1 cellular context compared by ENCODE assay signal in the genomic region with DNA sequence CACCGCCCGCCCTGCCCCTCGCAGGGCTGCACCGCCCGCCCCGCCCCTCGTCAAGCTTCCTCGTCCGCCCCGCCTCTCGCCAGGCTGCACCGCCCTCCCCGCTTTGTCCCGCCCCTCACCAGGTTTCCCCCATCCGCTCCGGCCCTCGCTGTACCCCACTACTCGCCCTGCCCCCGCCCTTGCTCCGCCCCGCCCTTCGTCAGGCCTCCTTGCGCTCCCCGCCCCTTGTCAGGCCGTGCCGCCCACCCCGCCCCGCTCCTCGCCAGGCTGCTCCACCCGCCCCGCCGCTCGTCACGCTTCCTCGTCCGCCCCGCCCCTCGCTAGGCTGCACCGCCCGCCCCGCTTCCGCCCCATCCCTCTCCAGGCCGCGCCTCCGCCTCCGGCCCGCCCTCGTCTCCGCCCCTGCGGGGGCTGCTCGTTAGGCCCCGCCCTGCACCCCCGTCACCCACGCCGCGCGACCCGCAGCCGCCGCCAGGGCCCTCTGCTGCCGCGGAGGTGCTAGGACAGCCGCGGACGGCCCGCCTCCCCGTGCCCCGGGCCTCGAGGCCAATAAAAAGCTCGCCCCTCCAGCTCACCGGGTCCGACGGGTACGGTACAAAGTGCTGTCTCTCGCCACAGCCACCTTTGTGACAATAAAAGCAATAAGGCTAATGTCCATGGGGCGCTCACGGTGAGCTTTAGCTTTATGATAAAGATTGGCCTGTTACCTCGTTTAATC.
TF ChIP-seq lines count a peak whose summit lies in the region.

No MANE protein-coding gene starts in this region.

TF ChIP-seq in K562, 482 proteins besides CTCF, POLR2A, EP300 and RAD21 (continued from another document and continues in another):
- TF ChIP-seq, protein P1, sequence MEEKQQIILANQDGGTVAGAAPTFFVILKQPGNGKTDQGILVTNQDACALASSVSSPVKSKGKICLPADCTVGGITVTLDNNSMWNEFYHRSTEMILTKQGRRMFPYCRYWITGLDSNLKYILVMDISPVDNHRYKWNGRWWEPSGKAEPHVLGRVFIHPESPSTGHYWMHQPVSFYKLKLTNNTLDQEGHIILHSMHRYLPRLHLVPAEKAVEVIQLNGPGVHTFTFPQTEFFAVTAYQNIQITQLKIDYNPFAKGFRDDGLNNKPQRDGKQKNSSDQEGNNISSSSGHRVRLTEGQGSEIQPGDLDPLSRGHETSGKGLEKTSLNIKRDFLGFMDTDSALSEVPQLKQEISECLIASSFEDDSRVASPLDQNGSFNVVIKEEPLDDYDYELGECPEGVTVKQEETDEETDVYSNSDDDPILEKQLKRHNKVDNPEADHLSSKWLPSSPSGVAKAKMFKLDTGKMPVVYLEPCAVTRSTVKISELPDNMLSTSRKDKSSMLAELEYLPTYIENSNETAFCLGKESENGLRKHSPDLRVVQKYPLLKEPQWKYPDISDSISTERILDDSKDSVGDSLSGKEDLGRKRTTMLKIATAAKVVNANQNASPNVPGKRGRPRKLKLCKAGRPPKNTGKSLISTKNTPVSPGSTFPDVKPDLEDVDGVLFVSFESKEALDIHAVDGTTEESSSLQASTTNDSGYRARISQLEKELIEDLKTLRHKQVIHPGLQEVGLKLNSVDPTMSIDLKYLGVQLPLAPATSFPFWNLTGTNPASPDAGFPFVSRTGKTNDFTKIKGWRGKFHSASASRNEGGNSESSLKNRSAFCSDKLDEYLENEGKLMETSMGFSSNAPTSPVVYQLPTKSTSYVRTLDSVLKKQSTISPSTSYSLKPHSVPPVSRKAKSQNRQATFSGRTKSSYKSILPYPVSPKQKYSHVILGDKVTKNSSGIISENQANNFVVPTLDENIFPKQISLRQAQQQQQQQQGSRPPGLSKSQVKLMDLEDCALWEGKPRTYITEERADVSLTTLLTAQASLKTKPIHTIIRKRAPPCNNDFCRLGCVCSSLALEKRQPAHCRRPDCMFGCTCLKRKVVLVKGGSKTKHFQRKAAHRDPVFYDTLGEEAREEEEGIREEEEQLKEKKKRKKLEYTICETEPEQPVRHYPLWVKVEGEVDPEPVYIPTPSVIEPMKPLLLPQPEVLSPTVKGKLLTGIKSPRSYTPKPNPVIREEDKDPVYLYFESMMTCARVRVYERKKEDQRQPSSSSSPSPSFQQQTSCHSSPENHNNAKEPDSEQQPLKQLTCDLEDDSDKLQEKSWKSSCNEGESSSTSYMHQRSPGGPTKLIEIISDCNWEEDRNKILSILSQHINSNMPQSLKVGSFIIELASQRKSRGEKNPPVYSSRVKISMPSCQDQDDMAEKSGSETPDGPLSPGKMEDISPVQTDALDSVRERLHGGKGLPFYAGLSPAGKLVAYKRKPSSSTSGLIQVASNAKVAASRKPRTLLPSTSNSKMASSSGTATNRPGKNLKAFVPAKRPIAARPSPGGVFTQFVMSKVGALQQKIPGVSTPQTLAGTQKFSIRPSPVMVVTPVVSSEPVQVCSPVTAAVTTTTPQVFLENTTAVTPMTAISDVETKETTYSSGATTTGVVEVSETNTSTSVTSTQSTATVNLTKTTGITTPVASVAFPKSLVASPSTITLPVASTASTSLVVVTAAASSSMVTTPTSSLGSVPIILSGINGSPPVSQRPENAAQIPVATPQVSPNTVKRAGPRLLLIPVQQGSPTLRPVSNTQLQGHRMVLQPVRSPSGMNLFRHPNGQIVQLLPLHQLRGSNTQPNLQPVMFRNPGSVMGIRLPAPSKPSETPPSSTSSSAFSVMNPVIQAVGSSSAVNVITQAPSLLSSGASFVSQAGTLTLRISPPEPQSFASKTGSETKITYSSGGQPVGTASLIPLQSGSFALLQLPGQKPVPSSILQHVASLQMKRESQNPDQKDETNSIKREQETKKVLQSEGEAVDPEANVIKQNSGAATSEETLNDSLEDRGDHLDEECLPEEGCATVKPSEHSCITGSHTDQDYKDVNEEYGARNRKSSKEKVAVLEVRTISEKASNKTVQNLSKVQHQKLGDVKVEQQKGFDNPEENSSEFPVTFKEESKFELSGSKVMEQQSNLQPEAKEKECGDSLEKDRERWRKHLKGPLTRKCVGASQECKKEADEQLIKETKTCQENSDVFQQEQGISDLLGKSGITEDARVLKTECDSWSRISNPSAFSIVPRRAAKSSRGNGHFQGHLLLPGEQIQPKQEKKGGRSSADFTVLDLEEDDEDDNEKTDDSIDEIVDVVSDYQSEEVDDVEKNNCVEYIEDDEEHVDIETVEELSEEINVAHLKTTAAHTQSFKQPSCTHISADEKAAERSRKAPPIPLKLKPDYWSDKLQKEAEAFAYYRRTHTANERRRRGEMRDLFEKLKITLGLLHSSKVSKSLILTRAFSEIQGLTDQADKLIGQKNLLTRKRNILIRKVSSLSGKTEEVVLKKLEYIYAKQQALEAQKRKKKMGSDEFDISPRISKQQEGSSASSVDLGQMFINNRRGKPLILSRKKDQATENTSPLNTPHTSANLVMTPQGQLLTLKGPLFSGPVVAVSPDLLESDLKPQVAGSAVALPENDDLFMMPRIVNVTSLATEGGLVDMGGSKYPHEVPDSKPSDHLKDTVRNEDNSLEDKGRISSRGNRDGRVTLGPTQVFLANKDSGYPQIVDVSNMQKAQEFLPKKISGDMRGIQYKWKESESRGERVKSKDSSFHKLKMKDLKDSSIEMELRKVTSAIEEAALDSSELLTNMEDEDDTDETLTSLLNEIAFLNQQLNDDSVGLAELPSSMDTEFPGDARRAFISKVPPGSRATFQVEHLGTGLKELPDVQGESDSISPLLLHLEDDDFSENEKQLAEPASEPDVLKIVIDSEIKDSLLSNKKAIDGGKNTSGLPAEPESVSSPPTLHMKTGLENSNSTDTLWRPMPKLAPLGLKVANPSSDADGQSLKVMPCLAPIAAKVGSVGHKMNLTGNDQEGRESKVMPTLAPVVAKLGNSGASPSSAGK (IDR thresholded peaks at IDR 0.05), result peak; percentile 77
- TF ChIP-seq, protein P2, sequence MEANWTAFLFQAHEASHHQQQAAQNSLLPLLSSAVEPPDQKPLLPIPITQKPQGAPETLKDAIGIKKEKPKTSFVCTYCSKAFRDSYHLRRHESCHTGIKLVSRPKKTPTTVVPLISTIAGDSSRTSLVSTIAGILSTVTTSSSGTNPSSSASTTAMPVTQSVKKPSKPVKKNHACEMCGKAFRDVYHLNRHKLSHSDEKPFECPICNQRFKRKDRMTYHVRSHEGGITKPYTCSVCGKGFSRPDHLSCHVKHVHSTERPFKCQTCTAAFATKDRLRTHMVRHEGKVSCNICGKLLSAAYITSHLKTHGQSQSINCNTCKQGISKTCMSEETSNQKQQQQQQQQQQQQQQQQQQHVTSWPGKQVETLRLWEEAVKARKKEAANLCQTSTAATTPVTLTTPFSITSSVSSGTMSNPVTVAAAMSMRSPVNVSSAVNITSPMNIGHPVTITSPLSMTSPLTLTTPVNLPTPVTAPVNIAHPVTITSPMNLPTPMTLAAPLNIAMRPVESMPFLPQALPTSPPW (CRISPR knock-in tag; IDR thresholded peaks at IDR 0.05), result peak; percentile 84
- TF ChIP-seq, protein P3, sequence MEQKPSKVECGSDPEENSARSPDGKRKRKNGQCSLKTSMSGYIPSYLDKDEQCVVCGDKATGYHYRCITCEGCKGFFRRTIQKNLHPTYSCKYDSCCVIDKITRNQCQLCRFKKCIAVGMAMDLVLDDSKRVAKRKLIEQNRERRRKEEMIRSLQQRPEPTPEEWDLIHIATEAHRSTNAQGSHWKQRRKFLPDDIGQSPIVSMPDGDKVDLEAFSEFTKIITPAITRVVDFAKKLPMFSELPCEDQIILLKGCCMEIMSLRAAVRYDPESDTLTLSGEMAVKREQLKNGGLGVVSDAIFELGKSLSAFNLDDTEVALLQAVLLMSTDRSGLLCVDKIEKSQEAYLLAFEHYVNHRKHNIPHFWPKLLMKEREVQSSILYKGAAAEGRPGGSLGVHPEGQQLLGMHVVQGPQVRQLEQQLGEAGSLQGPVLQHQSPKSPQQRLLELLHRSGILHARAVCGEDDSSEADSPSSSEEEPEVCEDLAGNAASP (IDR thresholded peaks at IDR 0.05), result no peak
- TF ChIP-seq TRIM24 (IDR thresholded peaks at IDR 0.05) (no peak), ZNF707 (CRISPR knock-in tag; conservative IDR thresholded peaks at IDR 0.05) (no peak), SAFB (IDR thresholded peaks at IDR 0.05; ENCODE audit: borderline replicate concordance, low read depth, low read length) (peak; percentile 99), MECOM (CRISPR knock-in tag; IDR thresholded peaks at IDR 0.05) (0 out of 2 replicates have a peak, but pooled peaks have one; percentile 26), PTTG1 (tag; IDR thresholded peaks at IDR 0.05; ENCODE audit: low read depth) (no peak), CAMTA2 (CRISPR knock-in tag; conservative IDR thresholded peaks at IDR 0.05) (no peak), PTRF (tag; IDR thresholded peaks at IDR 0.05) (no peak), CREB1 (IDR thresholded peaks at IDR 0.05) (peak; percentile 77), CREB1 (CRISPR knock-in tag; IDR thresholded peaks at IDR 0.05) (peak; percentile 42; the same call in 1 of the 2 replicates), ZFX (CRISPR knock-in tag; IDR thresholded peaks at IDR 0.05) (peak; percentile 73), FOXK1 (CRISPR knock-in tag; IDR thresholded peaks at IDR 0.05; ENCODE audit: borderline replicate concordance) (no peak), CBFA2T2 (conservative IDR thresholded peaks at IDR 0.05) (no peak), NFE2 (IDR thresholded peaks at IDR 0.05; ENCODE audit: low read depth) (no peak), TRIM28 (IDR thresholded peaks at IDR 0.05) (no peak), SETDB1 (IDR thresholded peaks at IDR 0.05; ENCODE audit: low read length) (no peak), ZNF133 (CRISPR knock-in tag; IDR thresholded peaks at IDR 0.05) (no peak)
- TF ChIP-seq, protein P4, sequence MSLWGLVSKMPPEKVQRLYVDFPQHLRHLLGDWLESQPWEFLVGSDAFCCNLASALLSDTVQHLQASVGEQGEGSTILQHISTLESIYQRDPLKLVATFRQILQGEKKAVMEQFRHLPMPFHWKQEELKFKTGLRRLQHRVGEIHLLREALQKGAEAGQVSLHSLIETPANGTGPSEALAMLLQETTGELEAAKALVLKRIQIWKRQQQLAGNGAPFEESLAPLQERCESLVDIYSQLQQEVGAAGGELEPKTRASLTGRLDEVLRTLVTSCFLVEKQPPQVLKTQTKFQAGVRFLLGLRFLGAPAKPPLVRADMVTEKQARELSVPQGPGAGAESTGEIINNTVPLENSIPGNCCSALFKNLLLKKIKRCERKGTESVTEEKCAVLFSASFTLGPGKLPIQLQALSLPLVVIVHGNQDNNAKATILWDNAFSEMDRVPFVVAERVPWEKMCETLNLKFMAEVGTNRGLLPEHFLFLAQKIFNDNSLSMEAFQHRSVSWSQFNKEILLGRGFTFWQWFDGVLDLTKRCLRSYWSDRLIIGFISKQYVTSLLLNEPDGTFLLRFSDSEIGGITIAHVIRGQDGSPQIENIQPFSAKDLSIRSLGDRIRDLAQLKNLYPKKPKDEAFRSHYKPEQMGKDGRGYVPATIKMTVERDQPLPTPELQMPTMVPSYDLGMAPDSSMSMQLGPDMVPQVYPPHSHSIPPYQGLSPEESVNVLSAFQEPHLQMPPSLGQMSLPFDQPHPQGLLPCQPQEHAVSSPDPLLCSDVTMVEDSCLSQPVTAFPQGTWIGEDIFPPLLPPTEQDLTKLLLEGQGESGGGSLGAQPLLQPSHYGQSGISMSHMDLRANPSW (CRISPR knock-in tag; IDR thresholded peaks at IDR 0.05), result no peak
- TF ChIP-seq, protein P5, sequence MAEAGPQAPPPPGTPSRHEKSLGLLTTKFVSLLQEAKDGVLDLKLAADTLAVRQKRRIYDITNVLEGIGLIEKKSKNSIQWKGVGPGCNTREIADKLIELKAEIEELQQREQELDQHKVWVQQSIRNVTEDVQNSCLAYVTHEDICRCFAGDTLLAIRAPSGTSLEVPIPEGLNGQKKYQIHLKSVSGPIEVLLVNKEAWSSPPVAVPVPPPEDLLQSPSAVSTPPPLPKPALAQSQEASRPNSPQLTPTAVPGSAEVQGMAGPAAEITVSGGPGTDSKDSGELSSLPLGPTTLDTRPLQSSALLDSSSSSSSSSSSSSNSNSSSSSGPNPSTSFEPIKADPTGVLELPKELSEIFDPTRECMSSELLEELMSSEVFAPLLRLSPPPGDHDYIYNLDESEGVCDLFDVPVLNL (CRISPR knock-in tag; IDR thresholded peaks at IDR 0.05; ENCODE audit: low read depth), result no peak
- TF ChIP-seq, protein P6, sequence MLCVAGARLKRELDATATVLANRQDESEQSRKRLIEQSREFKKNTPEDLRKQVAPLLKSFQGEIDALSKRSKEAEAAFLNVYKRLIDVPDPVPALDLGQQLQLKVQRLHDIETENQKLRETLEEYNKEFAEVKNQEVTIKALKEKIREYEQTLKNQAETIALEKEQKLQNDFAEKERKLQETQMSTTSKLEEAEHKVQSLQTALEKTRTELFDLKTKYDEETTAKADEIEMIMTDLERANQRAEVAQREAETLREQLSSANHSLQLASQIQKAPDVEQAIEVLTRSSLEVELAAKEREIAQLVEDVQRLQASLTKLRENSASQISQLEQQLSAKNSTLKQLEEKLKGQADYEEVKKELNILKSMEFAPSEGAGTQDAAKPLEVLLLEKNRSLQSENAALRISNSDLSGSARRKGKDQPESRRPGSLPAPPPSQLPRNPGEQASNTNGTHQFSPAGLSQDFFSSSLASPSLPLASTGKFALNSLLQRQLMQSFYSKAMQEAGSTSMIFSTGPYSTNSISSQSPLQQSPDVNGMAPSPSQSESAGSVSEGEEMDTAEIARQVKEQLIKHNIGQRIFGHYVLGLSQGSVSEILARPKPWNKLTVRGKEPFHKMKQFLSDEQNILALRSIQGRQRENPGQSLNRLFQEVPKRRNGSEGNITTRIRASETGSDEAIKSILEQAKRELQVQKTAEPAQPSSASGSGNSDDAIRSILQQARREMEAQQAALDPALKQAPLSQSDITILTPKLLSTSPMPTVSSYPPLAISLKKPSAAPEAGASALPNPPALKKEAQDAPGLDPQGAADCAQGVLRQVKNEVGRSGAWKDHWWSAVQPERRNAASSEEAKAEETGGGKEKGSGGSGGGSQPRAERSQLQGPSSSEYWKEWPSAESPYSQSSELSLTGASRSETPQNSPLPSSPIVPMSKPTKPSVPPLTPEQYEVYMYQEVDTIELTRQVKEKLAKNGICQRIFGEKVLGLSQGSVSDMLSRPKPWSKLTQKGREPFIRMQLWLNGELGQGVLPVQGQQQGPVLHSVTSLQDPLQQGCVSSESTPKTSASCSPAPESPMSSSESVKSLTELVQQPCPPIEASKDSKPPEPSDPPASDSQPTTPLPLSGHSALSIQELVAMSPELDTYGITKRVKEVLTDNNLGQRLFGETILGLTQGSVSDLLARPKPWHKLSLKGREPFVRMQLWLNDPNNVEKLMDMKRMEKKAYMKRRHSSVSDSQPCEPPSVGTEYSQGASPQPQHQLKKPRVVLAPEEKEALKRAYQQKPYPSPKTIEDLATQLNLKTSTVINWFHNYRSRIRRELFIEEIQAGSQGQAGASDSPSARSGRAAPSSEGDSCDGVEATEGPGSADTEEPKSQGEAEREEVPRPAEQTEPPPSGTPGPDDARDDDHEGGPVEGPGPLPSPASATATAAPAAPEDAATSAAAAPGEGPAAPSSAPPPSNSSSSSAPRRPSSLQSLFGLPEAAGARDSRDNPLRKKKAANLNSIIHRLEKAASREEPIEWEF (CRISPR knock-in tag; IDR thresholded peaks at IDR 0.05), result no peak
- TF ChIP-seq, protein P7, sequence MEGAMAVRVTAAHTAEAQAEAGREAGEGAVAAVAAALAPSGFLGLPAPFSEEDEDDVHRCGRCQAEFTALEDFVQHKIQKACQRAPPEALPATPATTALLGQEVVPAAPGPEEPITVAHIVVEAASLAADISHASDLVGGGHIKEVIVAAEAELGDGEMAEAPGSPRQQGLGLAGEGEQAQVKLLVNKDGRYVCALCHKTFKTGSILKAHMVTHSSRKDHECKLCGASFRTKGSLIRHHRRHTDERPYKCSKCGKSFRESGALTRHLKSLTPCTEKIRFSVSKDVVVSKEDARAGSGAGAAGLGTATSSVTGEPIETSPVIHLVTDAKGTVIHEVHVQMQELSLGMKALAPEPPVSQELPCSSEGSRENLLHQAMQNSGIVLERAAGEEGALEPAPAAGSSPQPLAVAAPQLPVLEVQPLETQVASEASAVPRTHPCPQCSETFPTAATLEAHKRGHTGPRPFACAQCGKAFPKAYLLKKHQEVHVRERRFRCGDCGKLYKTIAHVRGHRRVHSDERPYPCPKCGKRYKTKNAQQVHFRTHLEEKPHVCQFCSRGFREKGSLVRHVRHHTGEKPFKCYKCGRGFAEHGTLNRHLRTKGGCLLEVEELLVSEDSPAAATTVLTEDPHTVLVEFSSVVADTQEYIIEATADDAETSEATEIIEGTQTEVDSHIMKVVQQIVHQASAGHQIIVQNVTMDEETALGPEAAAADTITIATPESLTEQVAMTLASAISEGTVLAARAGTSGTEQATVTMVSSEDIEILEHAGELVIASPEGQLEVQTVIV (CRISPR knock-in tag; IDR thresholded peaks at IDR 0.05; ENCODE audit: borderline replicate concordance), result no peak
